Comparison of ENCODE assay signal across 8 cellular contexts in the genomic region with DNA sequence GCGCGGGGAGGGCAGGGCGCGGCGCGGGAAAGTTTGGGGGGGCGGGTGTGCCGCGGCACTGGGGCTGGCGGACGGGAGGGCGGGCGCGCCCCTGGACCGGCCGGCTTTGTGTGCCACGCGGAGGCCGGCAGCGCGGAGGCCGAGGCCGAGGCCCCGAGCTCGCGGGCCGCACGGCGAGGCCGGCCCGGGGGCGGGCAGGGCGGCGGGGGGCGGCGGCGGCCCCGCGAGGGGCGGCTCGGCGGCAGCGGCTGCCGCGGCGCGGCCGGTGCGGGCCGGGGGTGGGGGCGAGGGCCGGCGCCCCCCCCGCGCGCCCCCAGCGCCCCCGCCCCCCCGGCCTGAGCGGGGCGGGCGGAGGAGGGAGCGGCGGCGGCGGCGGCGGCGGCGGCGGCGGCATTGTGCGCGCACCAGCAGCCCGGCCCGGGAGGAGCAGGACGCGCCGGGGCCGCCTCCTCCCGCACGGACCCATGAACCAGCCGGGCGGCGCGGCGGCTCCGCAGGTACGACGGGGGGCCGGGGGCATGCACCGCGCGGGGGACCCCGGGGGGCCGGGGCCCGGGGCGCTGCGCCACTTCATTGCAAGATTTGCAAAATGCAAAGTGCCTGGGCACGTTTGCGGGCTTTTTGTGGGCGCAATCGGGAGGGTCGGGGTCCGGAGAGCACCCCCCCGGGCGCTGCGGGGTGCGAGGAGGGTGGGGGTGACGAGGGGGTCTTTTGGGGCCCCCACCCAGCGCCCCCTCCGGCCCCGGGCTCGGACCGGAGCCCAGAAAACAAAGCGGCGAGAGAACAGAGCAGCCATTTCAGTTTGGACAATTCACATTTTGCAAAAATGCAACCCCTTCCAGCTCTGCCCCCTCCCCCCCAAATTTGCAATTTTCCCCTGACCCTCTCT. TPM values are rescaled to one million over a fixed set of nuclear protein-coding genes. Genes with fewer than 3 reads are reported as not detected.
DNase-seq lines count a peak whose midpoint lies in the region; ATAC-seq, FAIRE-seq and TF ChIP-seq lines count a peak whose summit lies in the region.

A gene with protein sequence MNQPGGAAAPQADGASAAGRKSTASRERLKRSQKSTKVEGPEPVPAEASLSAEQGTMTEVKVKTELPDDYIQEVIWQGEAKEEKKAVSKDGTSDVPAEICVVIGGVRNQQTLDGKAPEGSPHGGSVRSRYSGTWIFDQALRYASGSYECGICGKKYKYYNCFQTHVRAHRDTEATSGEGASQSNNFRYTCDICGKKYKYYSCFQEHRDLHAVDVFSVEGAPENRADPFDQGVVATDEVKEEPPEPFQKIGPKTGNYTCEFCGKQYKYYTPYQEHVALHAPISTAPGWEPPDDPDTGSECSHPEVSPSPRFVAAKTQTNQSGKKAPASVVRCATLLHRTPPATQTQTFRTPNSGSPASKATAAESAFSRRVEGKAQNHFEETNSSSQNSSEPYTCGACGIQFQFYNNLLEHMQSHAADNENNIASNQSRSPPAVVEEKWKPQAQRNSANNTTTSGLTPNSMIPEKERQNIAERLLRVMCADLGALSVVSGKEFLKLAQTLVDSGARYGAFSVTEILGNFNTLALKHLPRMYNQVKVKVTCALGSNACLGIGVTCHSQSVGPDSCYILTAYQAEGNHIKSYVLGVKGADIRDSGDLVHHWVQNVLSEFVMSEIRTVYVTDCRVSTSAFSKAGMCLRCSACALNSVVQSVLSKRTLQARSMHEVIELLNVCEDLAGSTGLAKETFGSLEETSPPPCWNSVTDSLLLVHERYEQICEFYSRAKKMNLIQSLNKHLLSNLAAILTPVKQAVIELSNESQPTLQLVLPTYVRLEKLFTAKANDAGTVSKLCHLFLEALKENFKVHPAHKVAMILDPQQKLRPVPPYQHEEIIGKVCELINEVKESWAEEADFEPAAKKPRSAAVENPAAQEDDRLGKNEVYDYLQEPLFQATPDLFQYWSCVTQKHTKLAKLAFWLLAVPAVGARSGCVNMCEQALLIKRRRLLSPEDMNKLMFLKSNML (plus strand): TSS at position 393 of the 889 bp plus-strand sequence. CDS start 72 bp downstream, at position 465.

- H3K27me3 ChIP-seq in OCI-LY3 (ENCODE audit: low read depth, low read length) = peaks cover 10% of the 10 kb centered on the region
- no peaks in the 10 kb centered on the region; a peak in 3 of 5 replicates for H3K27me3 ChIP-seq in K562 (ENCODE audit: control insufficient read depth in 2 of 2, insufficient read depth in 2 of 2, low read length in 2 of 2)
- H3K27me3 ChIP-seq in iPS-15b (ENCODE audit: control insufficient read depth, insufficient read depth, low read length) = peaks cover 2% of the 10 kb centered on the region
- no peaks in the 10 kb centered on the region for H3K27me3 ChIP-seq in sigmoid colon

- peaks cover 0 to 1% (median 0%) of the 10 kb centered on the region in 7 donors for H3K9me3 Mint-ChIP-seq in CD14-positive monocyte

- no peak within 1 kb of the TSS for H3K27ac ChIP-seq in OCI-LY3 (ENCODE audit: low read length)
- peak within 1 kb of the TSS; percentile 66 for H3K27ac ChIP-seq in K562 (ENCODE audit: extremely low read depth, low read depth, low read length)
- peak within 1 kb of the TSS; percentile 72 to 81 (median 78) for H3K27ac ChIP-seq in sigmoid colon

- H3K9me3 ChIP-seq in OCI-LY3 (ENCODE audit: insufficient read depth, low read length) = no peaks in the 10 kb centered on the region
- H3K9me3 ChIP-seq in K562 (replicated peaks; ENCODE audit: control insufficient read depth, insufficient read depth, low read depth, low read length) = no peaks in the 10 kb centered on the region
- H3K9me3 ChIP-seq in iPS-15b (ENCODE audit: control insufficient read depth, insufficient read depth, low read length) = no peaks in the 10 kb centered on the region
- H3K9me3 ChIP-seq in sigmoid colon = no peaks in the 10 kb centered on the region

- H3K36me3 ChIP-seq in OCI-LY3 (replicated peaks; ENCODE audit: low read depth, low read length) (no peaks in the 10 kb centered on the region), K562 (ENCODE audit: control insufficient read depth, insufficient read depth, low read length) (no peaks in the 10 kb centered on the region), iPS-15b (ENCODE audit: control insufficient read depth, insufficient read depth, low read length) (no peaks in the 10 kb centered on the region), sigmoid colon (no peaks in the 10 kb centered on the region)

- DNase-seq in CD14-positive monocyte (ENCODE audit: low spot score) (no peak), GM19238 (ENCODE audit: insufficient read length, low spot score) (peak; percentile 30), K562 (ENCODE audit: extremely low read depth in 1 of 4, low spot score in 3 of 4) (peak; percentile 32 to 72 (median 66)), sigmoid colon (no peak), HPDE6-E6E7 (ENCODE audit: extremely low spot score) (no peak), dedifferentiated amniotic fluid mesenchymal stem cell (ENCODE audit: extremely low spot score) (no peak)

- POLR2A ChIA-PET in K562 (lab: Yijun Ruan, JAX) = interaction anchor here (0.6 to 1.0 kb wide), 2 partner anchors 15 to 162 kb away, joined by 3 to 4 read pairs; no protein-coding TSS in a partner anchor

- no peak for TF ChIP-seq RAD21 in K562 (CRISPR knock-in tag; conservative IDR thresholded peaks at IDR 0.05 in 1 of 2, IDR thresholded peaks at IDR 0.05 in 1 of 2)

- H3K27me3 Mint-ChIP-seq in CD14-positive monocyte (ENCODE audit: low read depth in 3 of 3) = peaks cover 12 to 26% (median 14%) of the 10 kb centered on the region in 3 donors

- H3K27ac Mint-ChIP-seq in CD14-positive monocyte = peak within 1 kb of the TSS in 6 of 7 donors; percentile 2 to 88 (median 66)

- H3K4me3 ChIP-seq in OCI-LY3 (ENCODE audit: low read length) (peak within 1 kb of the TSS; percentile 85), K562 (peak within 1 kb of the TSS; percentile 87), iPS-15b (ENCODE audit: low read depth, low read length) (peak within 1 kb of the TSS; percentile 58), sigmoid colon (peak within 1 kb of the TSS; percentile 82 to 99 (median 95))

- peaks cover 13% of the 10 kb centered on the region for H3K4me1 Mint-ChIP-seq in CD14-positive monocyte

- peak within 1 kb of the TSS; percentile 70 for H3K9ac ChIP-seq in OCI-LY3 (ENCODE audit: low read length)
- H3K9ac ChIP-seq in K562 (ENCODE audit: insufficient read depth in 1 of 2, low read depth in 2 of 2, low read length in 2 of 2) = peak within 1 kb of the TSS; percentile 87 to 88
- peak within 1 kb of the TSS; percentile 60 for H3K9ac ChIP-seq in iPS-15b (ENCODE audit: low read depth, low read length)

- H4K20me1 ChIP-seq in OCI-LY3 (ENCODE audit: insufficient read depth, low read length) (no peaks in the 10 kb centered on the region), K562 (replicated peaks; ENCODE audit: control insufficient read depth, insufficient read depth, low read length) (no peaks in the 10 kb centered on the region)

- H3K79me2 ChIP-seq in OCI-LY3 (ENCODE audit: low read length) (no peaks in the 10 kb centered on the region), K562 (ENCODE audit: control insufficient read depth, insufficient read depth, low read length) (peaks cover 46% of the 10 kb centered on the region)

- intact Hi-C loops in CD14-positive monocyte (cut with micrococcal nuclease) = loop anchor here (2.0 to 5.0 kb wide), 2 partner anchors 69 kb away; no protein-coding TSS in a partner anchor
- intact Hi-C loops in K562 (cut with micrococcal nuclease) = loop anchor here (2.0 to 10.0 kb wide), 2 partner anchors 69 to 141 kb away; no protein-coding TSS in a partner anchor
- intact Hi-C loops in sigmoid colon (cut with DNase I) = loop anchor here (5.0 kb wide), 1 partner anchor 69 kb away; no protein-coding TSS in a partner anchor

- TF ChIP-seq CTCF in CD14-positive monocyte (IDR thresholded peaks at IDR 0.05) = no peak
- TF ChIP-seq CTCF in OCI-LY3 (IDR thresholded peaks at IDR 0.05; ENCODE audit: low read depth, low read length) = no peak
- no peak for TF ChIP-seq CTCF in K562 (IDR thresholded peaks at IDR 0.05 in 2 of 3, conservative IDR thresholded peaks at IDR 0.05 in 1 of 3; ENCODE audit: insufficient read depth in 2 of 3, low read depth in 1 of 3, low read length in 3 of 3)
- TF ChIP-seq CTCF in sigmoid colon (IDR thresholded peaks at IDR 0.05) = no peak

- no peaks in the 10 kb centered on the region for H3K9me1 ChIP-seq in K562 (ENCODE audit: control insufficient read depth, insufficient read depth, low read length)

- H3K36me3 Mint-ChIP-seq in CD14-positive monocyte = peaks cover 0 to 2% of the 10 kb centered on the region in 2 donors

- CTCF ChIA-PET in K562 (lab: Yijun Ruan, JAX; ENCODE audit: low intra/inter-chr PET ratio) = interaction anchor here (0.9 kb wide), 1 partner anchor 69 kb away, joined by 3 read pairs; no protein-coding TSS in a partner anchor

- in situ Hi-C loops in K562 (cut with MboI) = no loop called here

- ATAC-seq in K562 = peak; percentile 70

- BruUV-seq in K562 (replicated peaks; lab: Mats Ljungman, UMichigan) = no TSS peak

- H2AFZ ChIP-seq in OCI-LY3 (ENCODE audit: low read depth, low read length) (peak within 1 kb of the TSS; percentile 77), K562 (ENCODE audit: low read depth, low read length) (peak within 1 kb of the TSS; percentile 68)

- H3K4me1 ChIP-seq in OCI-LY3 (ENCODE audit: low read length) = peaks cover 5% of the 10 kb centered on the region
- H3K4me1 ChIP-seq in K562 (replicated peaks in 1 of 2; ENCODE audit: control insufficient read depth in 2 of 2, insufficient read depth in 2 of 2, low read length in 2 of 2) = peaks cover 0 to 14% of the 10 kb centered on the region in 2 experiments; a peak in 2 of 5 replicates
- peaks cover 11% of the 10 kb centered on the region for H3K4me1 ChIP-seq in iPS-15b (ENCODE audit: control insufficient read depth, insufficient read depth, low read length)
- peaks cover 0 to 12% (median 5%) of the 10 kb centered on the region in 4 donors for H3K4me1 ChIP-seq in sigmoid colon

- peak within 1 kb of the TSS; percentile 74 for H3K4me2 ChIP-seq in OCI-LY3 (ENCODE audit: low read length)
- peak within 1 kb of the TSS; percentile 65; the same call in 1 of the 2 replicates for H3K4me2 ChIP-seq in K562 (ENCODE audit: insufficient read depth, low read length)

- no peak for FAIRE-seq in K562 (lab: Jason Lieb, UNC)

- WGBS in K562 (ENCODE audit: insufficient coverage, low coverage, missing lambda C conversion rate) = no CpG with 5 or more reads among the region's 117 CpGs
- WGBS in sigmoid colon, 2 donors = 1% methylated on average over 117 of the region's 117 CpGs

- TF ChIP-seq POLR2A in K562 (conservative IDR thresholded peaks at IDR 0.05) (no peak), sigmoid colon (IDR thresholded peaks at IDR 0.05) (no peak)

- TF ChIP-seq EP300 in K562 (IDR thresholded peaks at IDR 0.05; ENCODE audit: low read length) = no peak
- TF ChIP-seq EP300 in sigmoid colon (IDR thresholded peaks at IDR 0.05) = no peak

- H3K4me3 Mint-ChIP-seq in CD14-positive monocyte = peak within 1 kb of the TSS; percentile 96 to 99

RNA-seq across cellular contexts. Expression of the gene that starts here (rescaled TPM):
- polyA plus RNA-seq in CD14-positive monocyte (under 1 TPM; 0.53 to 0.78 TPM), K562 (2011; rRNA removed) (0.04 and 0.08 TPM in 2 replicates), K562 (2014; fragmentation: Illumina TruSeq; extraction: Trizol) (8.8 and 9.2 TPM in 2 replicates), K562 (2014; fragmentation: Nextera tagmentation; extraction: Ambion mirVana) (under 1 TPM; 0.22 to 0.32 TPM), K562 (2014; rRNA removed) (4.6 and 5.3 TPM in 2 replicates), sigmoid colon (1 to 10 TPM in 2 of 3 donors, under 1 TPM in 1; 0.92 to 2.3 (median 1.2) TPM)
- total RNA-seq in K562 (2011; cell fraction: chromatin; rRNA removed; ENCODE audit: low replicate concordance) = 5.9 and 8.1 TPM in 2 replicates
- 2.8 and 5.8 TPM in 2 replicates for total RNA-seq in K562 (2011; cell fraction: nucleolus; rRNA removed)
- total RNA-seq in K562 (2011; cell fraction: nucleoplasm; rRNA removed) = 4.7 and 6.1 TPM in 2 replicates
- total RNA-seq in K562 (2014; rRNA removed) (4.4 and 5.0 TPM in 2 replicates), K562 (2014; rRNA removed; fragmentation: Illumina TruSeq; extraction: Trizol) (2.9 and 3.3 TPM in 2 replicates), K562 (2015; rRNA removed; fragmentation: Illumina TruSeq; extraction: Trizol) (3.4 and 4.0 TPM in 2 replicates), K562 (2021) (13.4 and 13.7 TPM in 2 replicates), sigmoid colon (1 to 10 TPM; 2.0 to 8.0 (median 2.6) TPM)
- 0.06 and 0.09 TPM in 2 replicates for polyA plus RNA-seq in K562 (2011; cell fraction: cytosol; rRNA removed)
- 0.04 and 0.24 TPM in 2 replicates for polyA plus RNA-seq in K562 (2011; cell fraction: nucleus; rRNA removed)
- polyA plus RNA-seq in K562 (2012) = 7.5 and 7.8 TPM in 2 replicates
- polyA minus RNA-seq in K562 (2011; rRNA and poly(A)+ RNA removed) = 0.07 TPM in 1 of 2 replicates, not detected in the other
- polyA minus RNA-seq in K562 (2011; cell fraction: cytosol; rRNA and poly(A)+ RNA removed) = 0.36 TPM in 1 of 2 replicates, not detected in the other
- polyA minus RNA-seq in K562 (2011; cell fraction: nucleus; rRNA and poly(A)+ RNA removed) = 0.27 TPM in 1 of 2 replicates, not detected in the other

Comparison
In these comparisons a context has a peak if more than half of its experiments do, and no peak if none do; other contexts are left out.
1. DNase-seq: peak in GM19238 (single experiment) and K562 (4 of 4); none in CD14-positive monocyte (single experiment), sigmoid colon (single experiment), HPDE6-E6E7 (single experiment) and dedifferentiated amniotic fluid mesenchymal stem cell (single experiment).
2. Peak in every context shown above with its lines, with median percentiles within 50 percentile points of each other: H3K4me3 ChIP-seq and H3K9ac ChIP-seq.